10 cellular contexts compared by ENCODE assay signal in genomic region chr9:112020680-112021596, GRCh38.
DNase-seq lines count a peak whose midpoint lies in the region; ATAC-seq and TF ChIP-seq lines count a peak whose summit lies in the region.
"Had no signal": no experiment of that assay in that cellular context is flagged by ENCODE, and none has a peak within 500 bp of the region (broad histone marks: within the 10 kb centered on the region; RNA-seq: fewer than 3 reads in every experiment).

No MANE protein-coding gene starts in this region.

- H3K9ac ChIP-seq in IMR-90 (ENCODE audit: low read depth, low read length) = no peak overlapping the region

- peak overlapping the region; percentile 22; the same call in 1 of the 2 replicates for H3K14ac ChIP-seq in IMR-90 (replicated peaks; ENCODE audit: low read depth, low read length)

- H4K20me1 ChIP-seq in IMR-90 (ENCODE audit: insufficient read depth, low read length) = no peaks in the 10 kb centered on the region

- no peak overlapping the region; the same call in 1 of the 2 replicates for H3K27ac ChIP-seq in IMR-90 (ENCODE audit: insufficient read depth, low read length)
- peak overlapping the region in 2 of 4 donors; percentile 15 to 22 for H3K27ac ChIP-seq in gastroesophageal sphincter

- no peak overlapping the region for H2AFZ ChIP-seq in IMR-90 (replicated peaks; ENCODE audit: low read length, poor library complexity)

- H3K27me3 ChIP-seq in Caco-2 (replicated peaks; ENCODE audit: control insufficient read depth, insufficient read depth, low read length) (no peaks in the 10 kb centered on the region), IMR-90 (ENCODE audit: control insufficient read depth, insufficient read depth, low read length) (no peaks in the 10 kb centered on the region), gastroesophageal sphincter (no peaks in the 10 kb centered on the region)

- WGBS in IMR-90 (ENCODE audit: extremely low coverage in 2 of 2, insufficient read length in 1 of 2), 2 experiments = 67% methylated on average over 1 of the region's 12 CpGs; no CpG with 5 or more reads in 1 of the 2 experiments
- 30 to 74% methylated on average over 4 to 8 of the region's 12 CpGs for WGBS in gastroesophageal sphincter (ENCODE audit: low coverage in 1 of 2), 2 donors

- H2AK9ac ChIP-seq in IMR-90 (replicated peaks; ENCODE audit: low read depth, low read length, poor library complexity) = no peak overlapping the region

- H3K4me3 ChIP-seq in Caco-2 (ENCODE audit: low read depth, low read length) (no peak overlapping the region), IMR-90 (ENCODE audit: insufficient read depth, low read depth, low read length) (no peak overlapping the region), fibroblast of pulmonary artery (replicated peaks; ENCODE audit: low read depth, low read length) (no peak overlapping the region), gastroesophageal sphincter (no peak overlapping the region)

- 0 out of 2 replicates have a peak overlapping the region, but pooled peaks have one; percentile 47 for H3K4me2 ChIP-seq in IMR-90 (ENCODE audit: low read depth, low read length)

- peak overlapping the region; percentile 59 for H2BK5ac ChIP-seq in IMR-90 (ENCODE audit: low read depth, low read length, poor library complexity, severe bottlenecking)

- H3K56ac ChIP-seq in IMR-90 (ENCODE audit: extremely low read depth, insufficient read depth, low read length) = no peak overlapping the region

- H2BK120ac ChIP-seq in IMR-90 (ENCODE audit: low read depth, low read length) = peak overlapping the region; percentile 71

- H4K8ac ChIP-seq in IMR-90 (ENCODE audit: low read depth in 2 of 2, low read length in 2 of 2) = peak overlapping the region; percentile 41 to 78; a peak in 3 of 4 replicates

- peak overlapping the region; percentile 28; the same call in 2 of the 3 replicates for H2BK15ac ChIP-seq in IMR-90 (ENCODE audit: low read depth, low read length)

- no peak overlapping the region for H3K23ac ChIP-seq in IMR-90 (ENCODE audit: low read depth, low read length)

- H3K9me3 ChIP-seq in Caco-2 (no peaks in the 10 kb centered on the region), IMR-90 (ENCODE audit: control insufficient read depth, insufficient read depth, low read length) (no peaks in the 10 kb centered on the region), gastroesophageal sphincter (no peaks in the 10 kb centered on the region)

- H3K18ac ChIP-seq in IMR-90 (ENCODE audit: low read depth, low read length) = peak overlapping the region; percentile 50

- no TSS peak for BruUV-seq in Caco-2 (replicated peaks; lab: Mats Ljungman, UMichigan)
- no TSS peak for BruUV-seq in IMR-90 (replicated peaks; lab: Mats Ljungman, UMichigan)

- ATAC-seq in GM21390 (IDR thresholded peaks at IDR 0.05; ENCODE audit: unreplicated experiment) = peak; percentile 70
- peak; percentile 63 for ATAC-seq in IMR-90 (ENCODE audit: low read depth)
- no peak for ATAC-seq in gastroesophageal sphincter

- peak overlapping the region; percentile 68; the same call in 1 of the 2 replicates for H3K4ac ChIP-seq in IMR-90 (ENCODE audit: low read depth, low read length)

- peak overlapping the region; percentile 76 for H4K91ac ChIP-seq in IMR-90 (ENCODE audit: insufficient read depth, low read depth, low read length)

- DNase-seq in Caco-2 = no peak
- DNase-seq in IMR-90 = peak; percentile 83
- DNase-seq in fibroblast of pulmonary artery (ENCODE audit: low read depth) = peak; percentile 71
- DNase-seq in stimulated activated CD4-positive, alpha-beta T cell treated with anti-CD3 and anti-CD28 coated beads, Interleukin-12 subunit alpha, Interleukin-12 subunit beta, amount 100 ng/mL, for 4 hours = no peak
- no peak for DNase-seq in cerebellar nuclear complex (lab: John Stamatoyannopoulos, UW)
- DNase-seq in SKM-1 treated with dmso at 0.1 percent for 144 hours (lab: John Stamatoyannopoulos, UW; ENCODE audit: unreplicated experiment) = no peak
- DNase-seq: DMS79 treated with DMSO at 0.1 percent for 48 hours, KBM-7 had no signal

- peak overlapping the region; percentile 58 for H2AK5ac ChIP-seq in IMR-90 (ENCODE audit: low read depth, low read length)

- peaks cover 14% of the 10 kb centered on the region for H3K4me1 ChIP-seq in Caco-2
- peaks cover 6% of the 10 kb centered on the region for H3K4me1 ChIP-seq in IMR-90 (ENCODE audit: control insufficient read depth, insufficient read depth, low read length)
- H3K4me1 ChIP-seq in gastroesophageal sphincter = peaks cover 0 to 24% (median 0%) of the 10 kb centered on the region in 3 donors

- H3K27ac Mint-ChIP-seq in Caco-2 (ENCODE audit: unreplicated experiment) = peak overlapping the region; percentile 50

- TF ChIP-seq POLR2A in IMR-90 (IDR thresholded peaks at IDR 0.05; ENCODE audit: low read depth, low read length) (no peak), gastroesophageal sphincter (IDR thresholded peaks at IDR 0.05) (no peak)

- CTCF ChIA-PET in Caco-2 (lab: Charles Lee) (no interaction called here), IMR-90 (lab: Yijun Ruan, JAX) (interaction anchor here (1.3 to 1.5 kb wide), 2 partner anchors 8 to 12 kb away, joined by 4 to 6 read pairs; no protein-coding TSS in a partner anchor)

- H3K4me1 Mint-ChIP-seq in Caco-2 (ENCODE audit: low read depth, unreplicated experiment) = peaks cover 13% of the 10 kb centered on the region

- no peak overlapping the region for H3K4me3 Mint-ChIP-seq in Caco-2 (ENCODE audit: unreplicated experiment)

- TF ChIP-seq EP300 in gastroesophageal sphincter (IDR thresholded peaks at IDR 0.05) = no peak

- in situ Hi-C loops in IMR-90 (cut with MboI; ENCODE audit: low sequenced_read_pairs) = no loop called here

- H3K36me3 ChIP-seq in Caco-2 (ENCODE audit: control insufficient read depth, insufficient read depth, low read length) (no peaks in the 10 kb centered on the region), IMR-90 (ENCODE audit: control insufficient read depth, insufficient read depth, low read length) (no peaks in the 10 kb centered on the region), gastroesophageal sphincter (no peaks in the 10 kb centered on the region)

- H3K79me1 ChIP-seq in IMR-90 (ENCODE audit: low read depth in 1 of 2, low read length in 2 of 2) = 0 out of 4 replicates have a peak, but pooled peaks cover 0 to 2% of the 10 kb centered on the region in 2 experiments

- intact Hi-C loops in Caco-2 (cut with micrococcal nuclease; ENCODE audit: unreplicated experiment) (no loop called here), IMR-90 (cut with micrococcal nuclease) (no loop called here)

- peaks cover 9% of the 10 kb centered on the region for H3K9me3 Mint-ChIP-seq in Caco-2 (ENCODE audit: unreplicated experiment)

- peak overlapping the region; percentile 88; the same call in 1 of the 2 replicates for H4K5ac ChIP-seq in IMR-90 (ENCODE audit: low read depth, low read length)

- H3K9me1 ChIP-seq in IMR-90 (ENCODE audit: insufficient read depth, low read length) = no peaks in the 10 kb centered on the region

- POLR2A ChIA-PET in Caco-2 (lab: Charles Lee) = no interaction called here
- POLR2A ChIA-PET in IMR-90 (lab: Charles Lee; ENCODE audit: unreplicated experiment) = no interaction called here

- H3K36me3 Mint-ChIP-seq in Caco-2 (ENCODE audit: insufficient read depth, unreplicated experiment) = no peaks in the 10 kb centered on the region

- peak overlapping the region; percentile 87 for H2BK20ac ChIP-seq in IMR-90 (ENCODE audit: low read depth, low read length)

- H3K27me3 Mint-ChIP-seq in Caco-2 (ENCODE audit: insufficient read depth, unreplicated experiment) = no peaks in the 10 kb centered on the region

- TF ChIP-seq CTCF in Caco-2 (IDR thresholded peaks at IDR 0.05; ENCODE audit: insufficient read depth in 1 of 2, low read depth in 1 of 2, low read length in 1 of 2, severe bottlenecking in 1 of 2, unreplicated experiment in 1 of 2) (no peak), IMR-90 (conservative IDR thresholded peaks at IDR 0.05; ENCODE audit: low read depth, low read length) (no peak), fibroblast of pulmonary artery (IDR thresholded peaks at IDR 0.05; ENCODE audit: low read length, missing control alignments) (no peak), gastroesophageal sphincter (IDR thresholded peaks at IDR 0.05) (no peak)

- TF ChIP-seq RAD21 in IMR-90 (IDR thresholded peaks at IDR 0.05; ENCODE audit: low read length) = no peak

- dilution Hi-C loops in IMR-90 (cut with HindIII; ENCODE audit: low sequenced_read_pairs, unreplicated experiment) = no loop called here

TF ChIP-seq in IMR-90, 13 proteins besides CTCF, POLR2A, EP300 and RAD21 (continues in another document):
- TF ChIP-seq MAFK (IDR thresholded peaks at IDR 0.05; ENCODE audit: low read depth, low read length) (no peak), ELK1 (IDR thresholded peaks at IDR 0.05; ENCODE audit: borderline replicate concordance, low read depth, low read length) (no peak), SMC3 (IDR thresholded peaks at IDR 0.05; ENCODE audit: low read depth, low read length) (no peak), CHD1 (IDR thresholded peaks at IDR 0.05; ENCODE audit: low read depth, low read length) (no peak), MAZ (IDR thresholded peaks at IDR 0.05; ENCODE audit: borderline replicate concordance, low read depth, low read length) (no peak), BHLHE40 (IDR thresholded peaks at IDR 0.05; ENCODE audit: low read depth, low read length) (peak; percentile 14; the same call in 1 of the 2 replicates), MXI1 (IDR thresholded peaks at IDR 0.05; ENCODE audit: borderline replicate concordance, low read depth, low read length) (no peak), RCOR1 (IDR thresholded peaks at IDR 0.05; ENCODE audit: insufficient replicate concordance, low read length) (no peak), RFX5 (IDR thresholded peaks at IDR 0.05; ENCODE audit: low read depth, low read length) (no peak), FOS (IDR thresholded peaks at IDR 0.05; ENCODE audit: low read depth, low read length) (peak; percentile 75), NFE2L2 (IDR thresholded peaks at IDR 0.05; ENCODE audit: low read depth, low read length) (no peak), CEBPB (IDR thresholded peaks at IDR 0.05; ENCODE audit: low read depth, low read length) (peak; percentile 28; the same call in 1 of the 2 replicates)

Comparison
In these comparisons a context has a peak if more than half of its experiments do, and no peak if none do; other contexts are left out.
1. DNase-seq: peak in IMR-90 (single experiment) and fibroblast of pulmonary artery (single experiment); none in Caco-2 (0 of 2), stimulated activated CD4-positive, alpha-beta T cell treated with anti-CD3 and anti-CD28 coated beads, Interleukin-12 subunit alpha, Interleukin-12 subunit beta, amount 100 ng/mL, for 4 hours (single experiment), cerebellar nuclear complex (0 of 2) and SKM-1 treated with dmso at 0.1 percent for 144 hours (single experiment).